In genomic region chr17:29847527-29847931, GRCh38 we compare ENCODE assay signal across 22 cellular contexts.
DNase-seq lines count a peak whose midpoint lies in the region; ATAC-seq, FAIRE-seq and TF ChIP-seq lines count a peak whose summit lies in the region.
"Had no signal": no experiment of that assay in that cellular context is flagged by ENCODE, and none has a peak within 500 bp of the region (broad histone marks: within the 10 kb centered on the region; RNA-seq: fewer than 3 reads in every experiment).

No MANE protein-coding gene starts in this region.

- no peak for TF ChIP-seq POLR2A in thyroid gland (IDR thresholded peaks at IDR 0.05)

- H3K27ac ChIP-seq in thyroid gland, result peak overlapping the region in 1 of 3 donors; percentile 36
- H3K27ac ChIP-seq: BLaER1, prostate gland had no signal

- intact Hi-C loops in Right ventricle myocardium superior (cut with DNase I) (no loop called here), Right ventricle myocardium inferior (cut with DNase I) (no loop called here), thyroid gland (cut with DNase I) (no loop called here)
- intact Hi-C loops in activated naive CD4-positive, alpha-beta T cell treated with anti-CD3 and anti-CD28 coated beads for 36 hours (cut with micrococcal nuclease), result no loop called here

- TF ChIP-seq CTCF in epithelial cell of proximal tubule (conservative IDR thresholded peaks at IDR 0.05; ENCODE audit: low read depth, low read length) (no peak), thyroid gland (IDR thresholded peaks at IDR 0.05) (no peak), D721Med (IDR thresholded peaks at IDR 0.05; ENCODE audit: insufficient read depth, missing control alignments) (no peak)

- H3K4me3 ChIP-seq in epithelial cell of proximal tubule (ENCODE audit: low read depth, low read length) (no peak overlapping the region), thyroid gland (replicated peaks in 1 of 3) (no peak overlapping the region)
- H3K4me3 ChIP-seq: BLaER1, prostate gland, smooth muscle cell had no signal

- no peaks in the 10 kb centered on the region for H3K9me3 Mint-ChIP-seq in activated naive CD4-positive, alpha-beta T cell treated with anti-CD3 and anti-CD28 coated beads for 36 hours
- H3K9me3 Mint-ChIP-seq: activated naive CD4-positive, alpha-beta T cell treated with anti-CD3 and anti-CD28 coated beads, Interleukin-2, amount 50 U/mL, for 24 hours; activated T-cell treated with anti-CD3 and anti-CD28 coated beads, Interleukin-2, amount 50 U/mL, for 4 hours had no signal

- no peak for FAIRE-seq in D721Med (lab: Jason Lieb, UNC)
- FAIRE-seq: astrocyte, GM18507 had no signal

- no peaks in the 10 kb centered on the region for H3K36me3 ChIP-seq in thyroid gland
- H3K36me3 ChIP-seq: prostate gland had no signal

- no peaks in the 10 kb centered on the region for H3K9me3 ChIP-seq in thyroid gland
- H3K9me3 ChIP-seq: BLaER1, Caco-2, prostate gland had no signal

- no peaks in the 10 kb centered on the region for H3K27me3 ChIP-seq in thyroid gland
- H3K27me3 ChIP-seq: BLaER1 had no signal

- peaks cover 14 to 19% of the 10 kb centered on the region in 2 donors for H3K4me1 ChIP-seq in thyroid gland
- H3K4me1 ChIP-seq: BLaER1, prostate gland had no signal

- no peaks in the 10 kb centered on the region for H3K27me3 Mint-ChIP-seq in activated naive CD4-positive, alpha-beta T cell treated with anti-CD3 and anti-CD28 coated beads for 36 hours (ENCODE audit: low read depth)
- H3K27me3 Mint-ChIP-seq: activated naive CD4-positive, alpha-beta T cell treated with anti-CD3 and anti-CD28 coated beads, Interleukin-2, amount 50 U/mL, for 24 hours had no signal

- peaks cover 1% of the 10 kb centered on the region for H3K36me3 Mint-ChIP-seq in activated naive CD4-positive, alpha-beta T cell treated with anti-CD3 and anti-CD28 coated beads for 36 hours (ENCODE audit: low read depth)

- no peak for DNase-seq in Right ventricle myocardium superior
- DNase-seq in Right ventricle myocardium inferior (ENCODE audit: missing footprints), result no peak
- DNase-seq in epithelial cell of proximal tubule (ENCODE audit: low read depth), result peak; percentile 39
- no peak for DNase-seq in left lobe of liver (ENCODE audit: low spot score)
- peak; percentile 16 to 32 for DNase-seq in thyroid gland
- no peak for DNase-seq in activated CD8-positive, alpha-beta memory T cell treated with anti-CD3 and anti-CD28 coated beads, Interleukin-2, amount 50 U/mL, for 48 hours
- no peak for DNase-seq in activated naive CD4-positive, alpha-beta T cell treated with anti-CD3 and anti-CD28 coated beads for 36 hours
- DNase-seq in D721Med (ENCODE audit: insufficient read length, low spot score), result no peak
- DNase-seq: 8988T; activated T-cell treated with anti-CD3 and anti-CD28 coated beads, Interleukin-2, amount 50 U/mL, for 4 hours; Caco-2; cortex of kidney; NCI-H1105; NCI-H2081 treated with DMSO at 0.1 percent for 48 hours; NCI-H524; stimulated activated CD4-positive, alpha-beta T cell treated with anti-CD3 and anti-CD28 coated beads, Interleukin-4, amount 100 ng/mL, for 1 hour had no signal

- CTCF ChIA-PET in activated naive CD4-positive, alpha-beta T cell treated with anti-CD3 and anti-CD28 coated beads for 36 hours (lab: Charles Lee), result no interaction called here

- H3K4me3 Mint-ChIP-seq in activated naive CD4-positive, alpha-beta T cell treated with anti-CD3 and anti-CD28 coated beads for 36 hours, result no peak overlapping the region
- H3K4me3 Mint-ChIP-seq: activated naive CD4-positive, alpha-beta T cell treated with anti-CD3 and anti-CD28 coated beads, Interleukin-2, amount 50 U/mL, for 24 hours; activated T-cell treated with anti-CD3 and anti-CD28 coated beads, Interleukin-2, amount 50 U/mL, for 4 hours had no signal

- peak; percentile 29 for ATAC-seq in Right ventricle myocardium superior (ENCODE audit: poor library complexity)
- no peak for ATAC-seq in Right ventricle myocardium inferior
- peak; percentile 40 for ATAC-seq in left lobe of liver
- ATAC-seq: activated T-cell treated with anti-CD3 and anti-CD28 coated beads, Interleukin-2, amount 50 U/mL, for 4 hours had no signal

- peaks cover 9% of the 10 kb centered on the region for H3K4me1 Mint-ChIP-seq in activated naive CD4-positive, alpha-beta T cell treated with anti-CD3 and anti-CD28 coated beads for 36 hours (ENCODE audit: low read depth)

- H3K27ac Mint-ChIP-seq in activated naive CD4-positive, alpha-beta T cell treated with anti-CD3 and anti-CD28 coated beads for 36 hours, result no peak overlapping the region
- H3K27ac Mint-ChIP-seq: activated naive CD4-positive, alpha-beta T cell treated with anti-CD3 and anti-CD28 coated beads, Interleukin-2, amount 50 U/mL, for 24 hours had no signal

Comparison
In these comparisons a context has a peak if more than half of its experiments do, and no peak if none do; other contexts are left out.
1. DNase-seq: peak in epithelial cell of proximal tubule (single experiment) and thyroid gland (2 of 2); none in Right ventricle myocardium superior (single experiment), Right ventricle myocardium inferior (single experiment), left lobe of liver (single experiment), activated CD8-positive, alpha-beta memory T cell treated with anti-CD3 and anti-CD28 coated beads, Interleukin-2, amount 50 U/mL, for 48 hours (single experiment), activated naive CD4-positive, alpha-beta T cell treated with anti-CD3 and anti-CD28 coated beads for 36 hours (single experiment) and D721Med (single experiment).